In the genomic region with DNA sequence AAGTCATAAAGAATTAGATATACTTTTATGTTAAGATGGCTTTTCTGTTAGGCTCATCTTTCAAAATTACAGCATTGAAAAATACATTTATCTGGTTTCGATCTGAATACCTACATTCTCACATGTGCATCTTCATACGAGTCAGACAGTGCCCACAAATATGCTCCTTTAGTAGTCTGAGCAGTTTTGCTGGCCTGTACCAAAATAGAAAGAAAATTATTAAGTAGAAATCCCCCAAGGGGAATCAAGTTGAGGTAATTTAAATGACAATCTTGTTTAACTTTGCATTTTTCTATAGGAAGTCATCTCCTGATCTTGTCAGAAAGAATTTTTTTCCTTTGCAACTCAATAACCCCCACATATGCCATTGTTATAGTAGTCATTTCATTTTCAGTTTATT, we compare ENCODE assay signal across 15 cellular contexts.
DNase-seq lines count a peak whose midpoint lies in the region; ATAC-seq and TF ChIP-seq lines count a peak whose summit lies in the region.
"Had no signal": no experiment of that assay in that cellular context is flagged by ENCODE, and none has a peak within 500 bp of the region (broad histone marks: within the 10 kb centered on the region; RNA-seq: fewer than 3 reads in every experiment).

No MANE protein-coding gene starts in this region.

- no TSS peak for BruUV-seq in A673 (replicated peaks; lab: Mats Ljungman, UMichigan)

- DNase-seq in GM10266 (ENCODE audit: extremely low spot score), result peak; percentile 4
- no peak for DNase-seq in A673 (ENCODE audit: low spot score)
- no peak for DNase-seq in stimulated activated CD4-positive, alpha-beta T cell treated with anti-CD3 and anti-CD28 coated beads, Interleukin-4, amount 100 ng/mL, for 1 hour
- no peak for DNase-seq in islet precursor cell
- no peak for DNase-seq in sigmoid colon
- DNase-seq: activated CD4-positive, CD25-positive, alpha-beta regulatory T cell; caudate nucleus; DND-41; NCI-H1417 treated with DMSO at 0.1 percent for 48 hours; NCI-H69; SJCRH30; thyroid gland had no signal

- TF ChIP-seq EP300 in sigmoid colon (IDR thresholded peaks at IDR 0.05), result no peak

- no peaks in the 10 kb centered on the region for H3K9me3 ChIP-seq in A673 (ENCODE audit: low read depth, low read length, poor library complexity, severe bottlenecking)
- H3K9me3 ChIP-seq in sigmoid colon, result no peaks in the 10 kb centered on the region
- H3K9me3 ChIP-seq: SJCRH30, thyroid gland had no signal

- H3K27ac ChIP-seq in A673 (ENCODE audit: low read depth, low read length, poor library complexity, severe bottlenecking) (no peak overlapping the region), sigmoid colon (no peak overlapping the region)
- H3K27ac ChIP-seq: SJCRH30, thyroid gland had no signal

- no peaks in the 10 kb centered on the region for H3K4me1 ChIP-seq in A673 (ENCODE audit: insufficient read depth, low read length, poor library complexity, severe bottlenecking)
- H3K4me1 ChIP-seq in sigmoid colon, result peaks cover 0 to 10% (median 0%) of the 10 kb centered on the region in 4 donors
- H3K4me1 ChIP-seq: SJCRH30, thyroid gland had no signal

- POLR2A ChIA-PET in A673 (lab: Charles Lee; ENCODE audit: low non-redundant PET), result no interaction called here

- 73 to 77% methylated on average over 2 of the region's 2 CpGs for WGBS in sigmoid colon, 2 donors

- TF ChIP-seq CTCF in GM10266 (IDR thresholded peaks at IDR 0.05; ENCODE audit: control insufficient read depth, insufficient read depth, low read depth, missing control alignments), result no peak
- no peak for TF ChIP-seq CTCF in A673 (conservative IDR thresholded peaks at IDR 0.05; ENCODE audit: low read depth, low read length)
- no peak for TF ChIP-seq CTCF in sigmoid colon (IDR thresholded peaks at IDR 0.05)

- CTCF ChIA-PET in A673 (lab: Charles Lee), result no interaction called here

- no peaks in the 10 kb centered on the region for H3K27me3 ChIP-seq in A673 (replicated peaks; ENCODE audit: insufficient read depth, low read depth, low read length, poor library complexity)
- no peaks in the 10 kb centered on the region for H3K27me3 ChIP-seq in sigmoid colon
- H3K27me3 ChIP-seq: SJCRH30, thyroid gland had no signal

- TF ChIP-seq POLR2A in sigmoid colon (IDR thresholded peaks at IDR 0.05), result no peak

- intact Hi-C loops in A673 (cut with micrococcal nuclease; ENCODE audit: unreplicated experiment) (loop anchor here (5.0 kb wide), 1 partner anchor 278 kb away; no protein-coding TSS in a partner anchor), sigmoid colon (cut with DNase I) (no loop called here)

- peak; percentile 64 for ATAC-seq in GM19397 (IDR thresholded peaks at IDR 0.05; ENCODE audit: unreplicated experiment)
- peak; percentile 77 for ATAC-seq in HG02884 (IDR thresholded peaks at IDR 0.05; ENCODE audit: unreplicated experiment)
- ATAC-seq in HG03571 (IDR thresholded peaks at IDR 0.05; ENCODE audit: unreplicated experiment), result peak; percentile 61

- no peak overlapping the region for H3K4me3 ChIP-seq in A673 (ENCODE audit: low read depth, low read length, poor library complexity, severe bottlenecking)
- H3K4me3 ChIP-seq in sigmoid colon, result no peak overlapping the region
- H3K4me3 ChIP-seq: SJCRH30, thyroid gland had no signal

- H3K36me3 ChIP-seq in A673 (ENCODE audit: insufficient read depth, low read length, poor library complexity, severe bottlenecking), result no peaks in the 10 kb centered on the region
- H3K36me3 ChIP-seq in sigmoid colon, result no peaks in the 10 kb centered on the region
- H3K36me3 ChIP-seq: SJCRH30, thyroid gland had no signal
